In the genomic region with DNA sequence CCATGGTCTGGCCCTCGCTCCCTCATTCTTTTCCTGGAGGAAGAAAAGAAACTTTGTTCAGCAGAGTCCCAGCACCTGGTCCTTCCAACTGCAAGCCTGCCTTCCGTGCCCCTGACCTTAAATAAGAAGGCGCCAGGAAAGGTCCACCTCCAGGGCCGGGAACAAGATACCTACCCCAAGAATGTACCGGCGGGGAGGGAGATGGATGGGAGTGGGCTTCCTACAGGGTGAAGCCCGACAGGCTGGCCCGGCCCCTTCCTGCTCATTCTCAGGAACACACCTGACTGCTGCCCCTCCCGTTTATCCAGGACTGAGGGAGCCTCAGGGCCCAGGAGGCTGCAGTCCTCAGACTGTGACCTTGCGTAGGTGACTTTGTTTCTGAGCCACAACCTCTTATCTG, we compare ENCODE assay signal across 26 cellular contexts. TPM values are rescaled to one million over a fixed set of nuclear protein-coding genes. Genes with fewer than 3 reads are reported as not detected.
"Had no signal": no experiment of that assay in that cellular context is flagged by ENCODE, and none has a peak within 500 bp of the region (broad histone marks: within the 10 kb centered on the region; RNA-seq: fewer than 3 reads in every experiment).

No MANE protein-coding gene starts in this region.

- H3K27ac ChIP-seq: heart right ventricle, hepatocyte, left lung, lower lobe of right lung, neural progenitor cell, pancreas, prostate gland, right lobe of liver, stomach, testis, thyroid gland, transverse colon, upper lobe of left lung, vagina had no signal

- H2AFZ ChIP-seq: hepatocyte had no signal

- H3K9ac ChIP-seq: neural progenitor cell had no signal

- H3K36me3 ChIP-seq: heart right ventricle, left lung, lower lobe of right lung, neural progenitor cell, pancreas, prostate gland, right lobe of liver, stomach, thyroid gland, transverse colon, upper lobe of left lung, vagina had no signal

- H3K4me3 ChIP-seq: heart right ventricle, hepatocyte, left lung, lower lobe of right lung, neural progenitor cell, pancreas, prostate gland, right lobe of liver, smooth muscle cell, stomach, testis, thyroid gland, transverse colon, upper lobe of left lung, vagina had no signal

- DNase-seq: heart right ventricle; left colon; left lung; lower lobe of right lung; mammary epithelial cell; mesenchymal stem cell; naive B cell; natural killer cell; nephron progenitor cell; pancreas; right lobe of liver; stimulated activated CD4-positive, alpha-beta T cell treated with anti-CD3 and anti-CD28 coated beads, Interleukin-1b, Interleukin-23, amount 100 ng/mL, for 48 hours; stimulated activated CD4-positive, alpha-beta T cell treated with anti-CD3 and anti-CD28 coated beads, Interleukin-2, amount 100 ng/mL, for 48 hours; stimulated activated naive B cell treated with anti-CD40 and anti-IgM and Interleukin-4, amounts not matched to agents 10 μg/mL and 1 μg/mL and 100 μg/mL, for 72 hours; stimulated activated naive CD8-positive, alpha-beta T cell treated with anti-CD3 and anti-CD28 coated beads, Interleukin-15, Interleukin-2, amounts not matched to agents 100 U/mL and 50 U/mL, for 24 hours; stomach; testis; thyroid gland; transverse colon; upper lobe of left lung had no signal

- ATAC-seq: left colon; left lung; natural killer cell; right lobe of liver; stimulated activated naive B cell treated with anti-CD40 and anti-IgM and Interleukin-4, amounts not matched to agents 10 μg/mL and 1 μg/mL and 100 μg/mL, for 72 hours; stimulated activated naive CD8-positive, alpha-beta T cell treated with anti-CD3 and anti-CD28 coated beads, Interleukin-15, Interleukin-2, amounts not matched to agents 100 U/mL and 50 U/mL, for 24 hours had no signal

- H3K27me3 ChIP-seq: hepatocyte, left lung, neural progenitor cell, pancreas, right lobe of liver, testis, thyroid gland, transverse colon, upper lobe of left lung, vagina had no signal

- H3K9me3 ChIP-seq: heart right ventricle, left lung, lower lobe of right lung, pancreas, prostate gland, right lobe of liver, stomach, testis, thyroid gland, transverse colon, upper lobe of left lung, vagina had no signal

- H3K4me2 ChIP-seq: hepatocyte, neural progenitor cell, smooth muscle cell had no signal

- H3K4me1 ChIP-seq: heart right ventricle, left lung, lower lobe of right lung, neural progenitor cell, pancreas, prostate gland, right lobe of liver, stomach, testis, transverse colon, upper lobe of left lung, vagina had no signal

RNA-seq across cellular contexts. Expression of a gene that starts 27.3 kb away (rescaled TPM):
- polyA plus RNA-seq: keratinocyte had no signal
